In genomic region chr3:14921034-14921616, GRCh38 we compare ENCODE assay signal across 1 cellular context.
TF ChIP-seq lines count a peak whose summit lies in the region.

No MANE protein-coding gene starts in this region.

TF ChIP-seq in K562, 482 proteins besides CTCF, POLR2A, EP300 and RAD21 (continued from another document and continues in another):
- TF ChIP-seq, protein P1, sequence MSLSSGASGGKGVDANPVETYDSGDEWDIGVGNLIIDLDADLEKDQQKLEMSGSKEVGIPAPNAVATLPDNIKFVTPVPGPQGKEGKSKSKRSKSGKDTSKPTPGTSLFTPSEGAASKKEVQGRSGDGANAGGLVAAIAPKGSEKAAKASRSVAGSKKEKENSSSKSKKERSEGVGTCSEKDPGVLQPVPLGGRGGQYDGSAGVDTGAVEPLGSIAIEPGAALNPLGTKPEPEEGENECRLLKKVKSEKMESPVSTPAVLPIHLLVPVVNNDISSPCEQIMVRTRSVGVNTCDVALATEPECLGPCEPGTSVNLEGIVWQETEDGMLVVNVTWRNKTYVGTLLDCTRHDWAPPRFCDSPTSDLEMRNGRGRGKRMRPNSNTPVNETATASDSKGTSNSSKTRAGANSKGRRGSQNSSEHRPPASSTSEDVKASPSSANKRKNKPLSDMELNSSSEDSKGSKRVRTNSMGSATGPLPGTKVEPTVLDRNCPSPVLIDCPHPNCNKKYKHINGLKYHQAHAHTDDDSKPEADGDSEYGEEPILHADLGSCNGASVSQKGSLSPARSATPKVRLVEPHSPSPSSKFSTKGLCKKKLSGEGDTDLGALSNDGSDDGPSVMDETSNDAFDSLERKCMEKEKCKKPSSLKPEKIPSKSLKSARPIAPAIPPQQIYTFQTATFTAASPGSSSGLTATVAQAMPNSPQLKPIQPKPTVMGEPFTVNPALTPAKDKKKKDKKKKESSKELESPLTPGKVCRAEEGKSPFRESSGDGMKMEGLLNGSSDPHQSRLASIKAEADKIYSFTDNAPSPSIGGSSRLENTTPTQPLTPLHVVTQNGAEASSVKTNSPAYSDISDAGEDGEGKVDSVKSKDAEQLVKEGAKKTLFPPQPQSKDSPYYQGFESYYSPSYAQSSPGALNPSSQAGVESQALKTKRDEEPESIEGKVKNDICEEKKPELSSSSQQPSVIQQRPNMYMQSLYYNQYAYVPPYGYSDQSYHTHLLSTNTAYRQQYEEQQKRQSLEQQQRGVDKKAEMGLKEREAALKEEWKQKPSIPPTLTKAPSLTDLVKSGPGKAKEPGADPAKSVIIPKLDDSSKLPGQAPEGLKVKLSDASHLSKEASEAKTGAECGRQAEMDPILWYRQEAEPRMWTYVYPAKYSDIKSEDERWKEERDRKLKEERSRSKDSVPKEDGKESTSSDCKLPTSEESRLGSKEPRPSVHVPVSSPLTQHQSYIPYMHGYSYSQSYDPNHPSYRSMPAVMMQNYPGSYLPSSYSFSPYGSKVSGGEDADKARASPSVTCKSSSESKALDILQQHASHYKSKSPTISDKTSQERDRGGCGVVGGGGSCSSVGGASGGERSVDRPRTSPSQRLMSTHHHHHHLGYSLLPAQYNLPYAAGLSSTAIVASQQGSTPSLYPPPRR (CRISPR knock-in tag; IDR thresholded peaks at IDR 0.05; ENCODE audit: borderline replicate concordance), result no peak
- TF ChIP-seq ZNF224 (CRISPR knock-in tag; IDR thresholded peaks at IDR 0.05) (no peak), TFAM (CRISPR knock-in tag; conservative IDR thresholded peaks at IDR 0.05) (no peak), SNRNP70 (optimal IDR thresholded peaks at IDR 0.05; ENCODE audit: low read depth, low read length) (no peak), PATZ1 (CRISPR knock-in tag; IDR thresholded peaks at IDR 0.05; ENCODE audit: borderline replicate concordance) (no peak), EHMT2 (IDR thresholded peaks at IDR 0.05) (no peak), RBM22 (IDR thresholded peaks at IDR 0.05; ENCODE audit: low read depth, low read length, poor library complexity, severe bottlenecking) (no peak), PURB (CRISPR knock-in tag; IDR thresholded peaks at IDR 0.05; ENCODE audit: low read depth) (no peak; the same call in 1 of the 2 replicates), ZNF57 (CRISPR knock-in tag; IDR thresholded peaks at IDR 0.05) (no peak), MLLT1 (IDR thresholded peaks at IDR 0.05) (no peak), THAP12 (CRISPR knock-in tag; IDR thresholded peaks at IDR 0.05) (no peak), EZH2 (IDR thresholded peaks at IDR 0.05; ENCODE audit: borderline replicate concordance, low read depth, low read length) (no peak), CXXC5 (CRISPR knock-in tag; IDR thresholded peaks at IDR 0.05) (no peak), SAFB (IDR thresholded peaks at IDR 0.05; ENCODE audit: borderline replicate concordance, low read depth, low read length) (no peak), MNT (conservative IDR thresholded peaks at IDR 0.05) (no peak), STAT6 (CRISPR knock-in tag; IDR thresholded peaks at IDR 0.05) (no peak), STAG1 (CRISPR knock-in tag; IDR thresholded peaks at IDR 0.05; ENCODE audit: borderline replicate concordance) (peak; percentile 98), DNMT1 (IDR thresholded peaks at IDR 0.05) (no peak), MAFG (tag; conservative IDR thresholded peaks at IDR 0.05) (peak; percentile 60), ZNF436 (CRISPR knock-in tag; IDR thresholded peaks at IDR 0.05) (no peak), ZNF175 (CRISPR knock-in tag; IDR thresholded peaks at IDR 0.05; ENCODE audit: low read depth) (no peak), ZNF239 (CRISPR knock-in tag; IDR thresholded peaks at IDR 0.05) (no peak)
- TF ChIP-seq, protein P2, sequence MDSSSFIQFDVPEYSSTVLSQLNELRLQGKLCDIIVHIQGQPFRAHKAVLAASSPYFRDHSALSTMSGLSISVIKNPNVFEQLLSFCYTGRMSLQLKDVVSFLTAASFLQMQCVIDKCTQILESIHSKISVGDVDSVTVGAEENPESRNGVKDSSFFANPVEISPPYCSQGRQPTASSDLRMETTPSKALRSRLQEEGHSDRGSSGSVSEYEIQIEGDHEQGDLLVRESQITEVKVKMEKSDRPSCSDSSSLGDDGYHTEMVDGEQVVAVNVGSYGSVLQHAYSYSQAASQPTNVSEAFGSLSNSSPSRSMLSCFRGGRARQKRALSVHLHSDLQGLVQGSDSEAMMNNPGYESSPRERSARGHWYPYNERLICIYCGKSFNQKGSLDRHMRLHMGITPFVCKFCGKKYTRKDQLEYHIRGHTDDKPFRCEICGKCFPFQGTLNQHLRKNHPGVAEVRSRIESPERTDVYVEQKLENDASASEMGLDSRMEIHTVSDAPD (CRISPR knock-in tag; IDR thresholded peaks at IDR 0.05), result no peak
- TF ChIP-seq, protein P3, sequence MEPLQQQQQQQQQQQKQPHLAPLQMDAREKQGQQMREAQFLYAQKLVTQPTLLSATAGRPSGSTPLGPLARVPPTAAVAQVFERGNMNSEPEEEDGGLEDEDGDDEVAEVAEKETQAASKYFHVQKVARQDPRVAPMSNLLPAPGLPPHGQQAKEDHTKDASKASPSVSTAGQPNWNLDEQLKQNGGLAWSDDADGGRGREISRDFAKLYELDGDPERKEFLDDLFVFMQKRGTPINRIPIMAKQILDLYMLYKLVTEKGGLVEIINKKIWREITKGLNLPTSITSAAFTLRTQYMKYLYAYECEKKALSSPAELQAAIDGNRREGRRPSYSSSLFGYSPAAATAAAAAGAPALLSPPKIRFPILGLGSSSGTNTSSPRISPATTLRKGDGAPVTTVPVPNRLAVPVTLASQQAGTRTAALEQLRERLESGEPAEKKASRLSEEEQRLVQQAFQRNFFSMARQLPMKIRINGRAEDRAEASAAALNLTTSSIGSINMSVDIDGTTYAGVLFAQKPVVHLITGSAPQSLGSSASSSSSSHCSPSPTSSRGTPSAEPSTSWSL (CRISPR knock-in tag; IDR thresholded peaks at IDR 0.05; ENCODE audit: borderline replicate concordance), result no peak
- TF ChIP-seq, protein P4, sequence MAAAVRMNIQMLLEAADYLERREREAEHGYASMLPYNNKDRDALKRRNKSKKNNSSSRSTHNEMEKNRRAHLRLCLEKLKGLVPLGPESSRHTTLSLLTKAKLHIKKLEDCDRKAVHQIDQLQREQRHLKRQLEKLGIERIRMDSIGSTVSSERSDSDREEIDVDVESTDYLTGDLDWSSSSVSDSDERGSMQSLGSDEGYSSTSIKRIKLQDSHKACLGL (CRISPR knock-in tag; IDR thresholded peaks at IDR 0.05; ENCODE audit: borderline replicate concordance, poor library complexity, severe bottlenecking), result no peak
- TF ChIP-seq, protein P5, sequence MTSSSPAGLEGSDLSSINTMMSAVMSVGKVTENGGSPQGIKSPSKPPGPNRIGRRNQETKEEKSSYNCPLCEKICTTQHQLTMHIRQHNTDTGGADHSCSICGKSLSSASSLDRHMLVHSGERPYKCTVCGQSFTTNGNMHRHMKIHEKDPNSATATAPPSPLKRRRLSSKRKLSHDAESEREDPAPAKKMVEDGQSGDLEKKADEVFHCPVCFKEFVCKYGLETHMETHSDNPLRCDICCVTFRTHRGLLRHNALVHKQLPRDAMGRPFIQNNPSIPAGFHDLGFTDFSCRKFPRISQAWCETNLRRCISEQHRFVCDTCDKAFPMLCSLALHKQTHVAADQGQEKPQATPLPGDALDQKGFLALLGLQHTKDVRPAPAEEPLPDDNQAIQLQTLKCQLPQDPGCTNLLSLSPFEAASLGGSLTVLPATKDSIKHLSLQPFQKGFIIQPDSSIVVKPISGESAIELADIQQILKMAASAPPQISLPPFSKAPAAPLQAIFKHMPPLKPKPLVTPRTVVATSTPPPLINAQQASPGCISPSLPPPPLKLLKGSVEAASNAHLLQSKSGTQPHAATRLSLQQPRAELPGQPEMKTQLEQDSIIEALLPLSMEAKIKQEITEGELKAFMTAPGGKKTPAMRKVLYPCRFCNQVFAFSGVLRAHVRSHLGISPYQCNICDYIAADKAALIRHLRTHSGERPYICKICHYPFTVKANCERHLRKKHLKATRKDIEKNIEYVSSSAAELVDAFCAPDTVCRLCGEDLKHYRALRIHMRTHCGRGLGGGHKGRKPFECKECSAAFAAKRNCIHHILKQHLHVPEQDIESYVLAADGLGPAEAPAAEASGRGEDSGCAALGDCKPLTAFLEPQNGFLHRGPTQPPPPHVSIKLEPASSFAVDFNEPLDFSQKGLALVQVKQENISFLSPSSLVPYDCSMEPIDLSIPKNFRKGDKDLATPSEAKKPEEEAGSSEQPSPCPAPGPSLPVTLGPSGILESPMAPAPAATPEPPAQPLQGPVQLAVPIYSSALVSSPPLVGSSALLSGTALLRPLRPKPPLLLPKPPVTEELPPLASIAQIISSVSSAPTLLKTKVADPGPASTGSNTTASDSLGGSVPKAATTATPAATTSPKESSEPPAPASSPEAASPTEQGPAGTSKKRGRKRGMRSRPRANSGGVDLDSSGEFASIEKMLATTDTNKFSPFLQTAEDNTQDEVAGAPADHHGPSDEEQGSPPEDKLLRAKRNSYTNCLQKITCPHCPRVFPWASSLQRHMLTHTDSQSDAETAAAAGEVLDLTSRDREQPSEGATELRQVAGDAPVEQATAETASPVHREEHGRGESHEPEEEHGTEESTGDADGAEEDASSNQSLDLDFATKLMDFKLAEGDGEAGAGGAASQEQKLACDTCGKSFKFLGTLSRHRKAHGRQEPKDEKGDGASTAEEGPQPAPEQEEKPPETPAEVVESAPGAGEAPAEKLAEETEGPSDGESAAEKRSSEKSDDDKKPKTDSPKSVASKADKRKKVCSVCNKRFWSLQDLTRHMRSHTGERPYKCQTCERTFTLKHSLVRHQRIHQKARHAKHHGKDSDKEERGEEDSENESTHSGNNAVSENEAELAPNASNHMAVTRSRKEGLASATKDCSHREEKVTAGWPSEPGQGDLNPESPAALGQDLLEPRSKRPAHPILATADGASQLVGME (CRISPR knock-in tag; IDR thresholded peaks at IDR 0.05), result no peak
